ENCODE assay signal across 23 cellular contexts in the genomic region with DNA sequence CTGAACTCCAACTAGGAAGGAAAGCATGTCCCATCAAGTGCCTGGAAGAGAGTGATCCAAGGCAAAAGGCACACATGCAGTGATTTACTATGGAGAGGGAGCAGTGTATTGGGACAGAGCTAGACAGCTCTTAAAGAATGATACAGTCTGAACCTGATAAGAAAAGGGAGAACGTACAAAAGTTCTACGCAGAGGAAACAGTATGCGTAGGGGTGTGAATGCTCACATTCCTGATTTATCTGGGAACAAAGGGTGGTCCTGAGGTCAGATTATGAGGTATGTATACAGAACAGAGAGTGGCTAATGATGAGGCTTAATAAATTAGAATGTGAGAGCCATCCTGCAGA. TPM values are rescaled to one million over a fixed set of nuclear protein-coding genes. Genes with fewer than 3 reads are reported as not detected.
"Had no signal": no experiment of that assay in that cellular context is flagged by ENCODE, and none has a peak within 500 bp of the region (broad histone marks: within the 10 kb centered on the region; RNA-seq: fewer than 3 reads in every experiment).

No MANE protein-coding gene starts in this region.

- H3K4me1 Mint-ChIP-seq: immature natural killer cell; naive thymus-derived CD4-positive, alpha-beta T cell; stimulated activated effector memory CD8-positive, alpha-beta T cell treated with anti-CD3 and anti-CD28 coated beads, Interleukin-12 subunit alpha, Interleukin-12 subunit beta, amount 100 ng/mL, for 72 hours had no signal

- H3K27me3 ChIP-seq: esophagus muscularis mucosa, gastroesophageal sphincter, left lung, neutrophil, right atrium auricular region, tibial artery, upper lobe of right lung, vagina had no signal

- H3K36me3 ChIP-seq: esophagus muscularis mucosa, gastroesophageal sphincter, left lung, lower lobe of right lung, neutrophil, right atrium auricular region, tibial artery, upper lobe of right lung, vagina had no signal

- H3K27ac ChIP-seq: epithelial cell of prostate, esophagus muscularis mucosa, gastroesophageal sphincter, left lung, lower lobe of right lung, neutrophil, right atrium auricular region, tibial artery, upper lobe of right lung, vagina had no signal

- H3K9me3 Mint-ChIP-seq: dendritic cell treated with granulocyte-macrophage colony-stimulating factor and Interleukin-4, amounts not matched to agents 40 ng/mL and 50 ng/mL, for 4 days; effector memory CD8-positive, alpha-beta T cell; immature natural killer cell; naive thymus-derived CD4-positive, alpha-beta T cell; nephron progenitor cell; stimulated activated effector memory CD8-positive, alpha-beta T cell treated with anti-CD3 and anti-CD28 coated beads, Interleukin-12 subunit alpha, Interleukin-12 subunit beta, amount 100 ng/mL, for 72 hours; stimulated activated naive CD8-positive, alpha-beta T cell treated with anti-CD3 and anti-CD28 coated beads, Interleukin-15, Interleukin-2, amounts not matched to agents 100 ng/mL and 50 ng/mL, for 24 hours had no signal

- H3K4me3 Mint-ChIP-seq: dendritic cell treated with granulocyte-macrophage colony-stimulating factor and Interleukin-4, amounts not matched to agents 40 ng/mL and 50 ng/mL, for 4 days; effector memory CD8-positive, alpha-beta T cell; immature natural killer cell; naive thymus-derived CD4-positive, alpha-beta T cell; nephron progenitor cell; stimulated activated effector memory CD8-positive, alpha-beta T cell treated with anti-CD3 and anti-CD28 coated beads, Interleukin-12 subunit alpha, Interleukin-12 subunit beta, amount 100 ng/mL, for 72 hours; stimulated activated naive CD8-positive, alpha-beta T cell treated with anti-CD3 and anti-CD28 coated beads, Interleukin-15, Interleukin-2, amounts not matched to agents 100 ng/mL and 50 ng/mL, for 24 hours had no signal

- H3K27me3 Mint-ChIP-seq: dendritic cell treated with granulocyte-macrophage colony-stimulating factor and Interleukin-4, amounts not matched to agents 40 ng/mL and 50 ng/mL, for 4 days; stimulated activated naive CD8-positive, alpha-beta T cell treated with anti-CD3 and anti-CD28 coated beads, Interleukin-15, Interleukin-2, amounts not matched to agents 100 ng/mL and 50 ng/mL, for 24 hours had no signal

- ATAC-seq: effector memory CD8-positive, alpha-beta T cell; gastroesophageal sphincter; left lung; lower lobe of right lung; naive thymus-derived CD4-positive, alpha-beta T cell; upper lobe of right lung had no signal

- H3K4me3 ChIP-seq: esophagus muscularis mucosa, gastroesophageal sphincter, left lung, lower lobe of right lung, right atrium auricular region, tibial artery, upper lobe of right lung, vagina had no signal

- H3K36me3 Mint-ChIP-seq: immature natural killer cell; naive thymus-derived CD4-positive, alpha-beta T cell; stimulated activated effector memory CD8-positive, alpha-beta T cell treated with anti-CD3 and anti-CD28 coated beads, Interleukin-12 subunit alpha, Interleukin-12 subunit beta, amount 100 ng/mL, for 72 hours had no signal

- H3K4me1 ChIP-seq: esophagus muscularis mucosa, gastroesophageal sphincter, left lung, lower lobe of right lung, tibial artery, upper lobe of right lung, vagina had no signal

- DNase-seq: effector memory CD8-positive, alpha-beta T cell; foreskin fibroblast; glutamatergic neuron; immature natural killer cell; left lung; lower lobe of right lung; mesenchymal stem cell; naive thymus-derived CD4-positive, alpha-beta T cell; nephron progenitor cell; small intestine; stimulated activated CD4-positive, alpha-beta T cell treated with anti-CD3 and anti-CD28 coated beads, Interleukin-12 subunit alpha, Interleukin-12 subunit beta, amount 100 ng/mL, for 4 hours; stimulated activated CD8-positive, alpha-beta memory T cell treated with anti-CD3 and anti-CD28 coated beads, Interleukin-4, amount 100 ng/mL, for 48 hours; tibial artery; upper lobe of right lung had no signal

- H3K27ac Mint-ChIP-seq: dendritic cell treated with granulocyte-macrophage colony-stimulating factor and Interleukin-4, amounts not matched to agents 40 ng/mL and 50 ng/mL, for 4 days; effector memory CD8-positive, alpha-beta T cell; immature natural killer cell; naive thymus-derived CD4-positive, alpha-beta T cell; nephron progenitor cell; stimulated activated effector memory CD8-positive, alpha-beta T cell treated with anti-CD3 and anti-CD28 coated beads, Interleukin-12 subunit alpha, Interleukin-12 subunit beta, amount 100 ng/mL, for 72 hours; stimulated activated naive CD8-positive, alpha-beta T cell treated with anti-CD3 and anti-CD28 coated beads, Interleukin-15, Interleukin-2, amounts not matched to agents 100 ng/mL and 50 ng/mL, for 24 hours had no signal

RNA-seq across cellular contexts. Expression of a gene that starts 12.0 kb away (rescaled TPM):
- polyA plus RNA-seq: naive thymus-derived CD4-positive, alpha-beta T cell had no signal
